Comparison of ENCODE assay signal across 2 cellular contexts in the genomic region with DNA sequence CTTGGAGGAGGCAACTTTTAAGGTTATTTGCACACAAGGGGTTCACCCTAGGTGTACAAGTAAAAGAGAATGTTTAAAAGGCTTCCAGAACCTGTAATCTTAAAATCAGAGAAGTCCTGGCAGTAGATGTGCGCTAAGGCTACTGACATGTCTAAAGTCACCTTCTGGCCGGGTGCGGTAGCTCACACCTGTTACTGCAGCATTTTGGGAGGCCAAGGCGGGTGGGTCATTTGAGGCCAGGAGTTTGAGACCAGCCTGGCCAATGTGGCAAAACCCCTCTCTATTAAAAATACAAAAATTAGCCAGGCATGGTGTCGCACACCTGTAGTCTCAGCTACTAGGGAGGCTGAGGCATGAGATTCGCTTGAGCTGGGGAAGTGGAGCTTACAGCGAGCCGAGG.
TF ChIP-seq lines count a peak whose summit lies in the region.

No MANE protein-coding gene starts in this region.

TF ChIP-seq in HEK293T, 16 proteins besides CTCF, POLR2A, EP300 and RAD21:
- no peak for TF ChIP-seq NFRKB (IDR thresholded peaks at IDR 0.05)
- TF ChIP-seq ZNF384 (IDR thresholded peaks at IDR 0.05): 0 out of 2 replicates have a peak, but pooled peaks have one; percentile 9

TF ChIP-seq in K562, 482 proteins besides CTCF, POLR2A, EP300 and RAD21:
- TF ChIP-seq KAT2B (IDR thresholded peaks at IDR 0.05; ENCODE audit: low read depth, low read length) (no peak), CREBBP (IDR thresholded peaks at IDR 0.05; ENCODE audit: low read depth, low read length) (no peak)
- TF ChIP-seq, protein P1, sequence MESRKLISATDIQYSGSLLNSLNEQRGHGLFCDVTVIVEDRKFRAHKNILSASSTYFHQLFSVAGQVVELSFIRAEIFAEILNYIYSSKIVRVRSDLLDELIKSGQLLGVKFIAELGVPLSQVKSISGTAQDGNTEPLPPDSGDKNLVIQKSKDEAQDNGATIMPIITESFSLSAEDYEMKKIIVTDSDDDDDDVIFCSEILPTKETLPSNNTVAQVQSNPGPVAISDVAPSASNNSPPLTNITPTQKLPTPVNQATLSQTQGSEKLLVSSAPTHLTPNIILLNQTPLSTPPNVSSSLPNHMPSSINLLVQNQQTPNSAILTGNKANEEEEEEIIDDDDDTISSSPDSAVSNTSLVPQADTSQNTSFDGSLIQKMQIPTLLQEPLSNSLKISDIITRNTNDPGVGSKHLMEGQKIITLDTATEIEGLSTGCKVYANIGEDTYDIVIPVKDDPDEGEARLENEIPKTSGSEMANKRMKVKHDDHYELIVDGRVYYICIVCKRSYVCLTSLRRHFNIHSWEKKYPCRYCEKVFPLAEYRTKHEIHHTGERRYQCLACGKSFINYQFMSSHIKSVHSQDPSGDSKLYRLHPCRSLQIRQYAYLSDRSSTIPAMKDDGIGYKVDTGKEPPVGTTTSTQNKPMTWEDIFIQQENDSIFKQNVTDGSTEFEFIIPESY (CRISPR knock-in tag; IDR thresholded peaks at IDR 0.05): peak; percentile 77; the same call in 1 of the 2 replicates
